ENCODE assay signal across 11 cellular contexts in the genomic region with DNA sequence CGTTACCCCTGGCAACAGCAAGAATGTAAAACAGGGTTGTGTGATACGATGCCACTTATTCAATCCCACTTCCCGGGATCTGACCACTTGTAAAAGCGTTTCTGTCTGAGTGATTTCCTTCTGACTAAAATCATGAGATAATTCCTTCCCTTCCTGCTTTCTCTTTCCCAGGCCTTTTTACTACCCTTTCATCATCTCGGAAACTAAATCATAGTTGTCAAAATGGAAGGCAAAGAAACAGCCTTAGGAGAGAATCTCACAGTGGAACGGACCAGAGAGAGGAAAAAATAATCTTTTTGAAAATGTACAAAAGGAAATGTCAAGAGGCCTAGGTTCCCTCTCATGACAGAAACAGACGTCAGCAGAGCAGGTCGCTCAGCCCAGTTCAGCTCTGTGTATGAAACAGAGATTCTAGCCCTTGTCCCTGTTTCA. TPM values are rescaled to one million over a fixed set of nuclear protein-coding genes. Genes with fewer than 3 reads are reported as not detected.
A peak's percentile ranks its signal among the peaks of the same experiment; 100 is the strongest.
DNase-seq lines count a peak whose midpoint lies in the region; ATAC-seq and TF ChIP-seq lines count a peak whose summit lies in the region.
"Had no signal": no experiment of that assay in that cellular context is flagged by ENCODE, and none has a peak within 500 bp of the region (broad histone marks: within the 10 kb centered on the region; RNA-seq: fewer than 3 reads in every experiment).

No MANE protein-coding gene starts in this region.

- H3K27ac ChIP-seq in coronary artery: peak overlapping the region; percentile 3 to 19
- H3K27ac ChIP-seq in tibial nerve: peak overlapping the region; percentile 64 to 86 (median 79)
- H3K27ac ChIP-seq: A549 had no signal

- no peak for TF ChIP-seq POLR2A in tibial nerve (IDR thresholded peaks at IDR 0.05)
- TF ChIP-seq POLR2A in lower leg skin (IDR thresholded peaks at IDR 0.05): no peak

- ATAC-seq in HG03159 (IDR thresholded peaks at IDR 0.05; ENCODE audit: unreplicated experiment): no peak
- ATAC-seq: A549 had no signal

- peak overlapping the region; percentile 4 for H3K4me3 ChIP-seq in coronary artery
- H3K4me3 ChIP-seq in tibial nerve: no peak overlapping the region
- H3K4me3 ChIP-seq in lower leg skin (ENCODE audit: low read depth, poor library complexity, severe bottlenecking): no peak overlapping the region
- H3K4me3 ChIP-seq: A549 had no signal

- WGBS in tibial nerve, 2 donors: 15 to 18% methylated on average over 8 of the region's 8 CpGs
- WGBS in lower leg skin, 2 donors: 45 to 47% methylated on average over 8 of the region's 8 CpGs

- no peak for TF ChIP-seq EP300 in tibial nerve (IDR thresholded peaks at IDR 0.05)

- DNase-seq in NCI-H2029 (lab: John Stamatoyannopoulos, UW) (peak; percentile 30), NCI-H2029 treated with DMSO at 0.1 percent for 48 hours (lab: John Stamatoyannopoulos, UW) (no peak), coronary artery (ENCODE audit: low spot score) (no peak), medulla oblongata (ENCODE audit: extremely low spot score) (peak; percentile 55), tibial nerve (ENCODE audit: low spot score in 2 of 2) (no peak), lower leg skin (ENCODE audit: low spot score in 2 of 2) (no peak), NCI-H146 (lab: John Stamatoyannopoulos, UW) (no peak)
- DNase-seq: Kasumi-1, SHP77 treated with DMSO at 0.1 percent for 48 hours had no signal

- no peaks in the 10 kb centered on the region for H3K36me3 ChIP-seq in tibial nerve

- H3K4me1 ChIP-seq in tibial nerve: peaks cover 0 to 71% (median 38%) of the 10 kb centered on the region in 4 donors
- H3K4me1 ChIP-seq: A549 had no signal

- TF ChIP-seq CTCF in coronary artery (IDR thresholded peaks at IDR 0.05) (no peak), tibial nerve (IDR thresholded peaks at IDR 0.05) (no peak), lower leg skin (IDR thresholded peaks at IDR 0.05) (no peak)

- intact Hi-C loops in lower leg skin (cut with DNase I; ENCODE audit: low total_unique reads): loop anchor here (1.0 kb wide), 1 partner anchor 21 kb away; no protein-coding TSS in a partner anchor

- H3K9me3 ChIP-seq in tibial nerve: no peaks in the 10 kb centered on the region
- H3K9me3 ChIP-seq: A549 had no signal

- H3K27me3 ChIP-seq in tibial nerve: no peaks in the 10 kb centered on the region

RNA-seq across cellular contexts. Expression of gene DIP2C, which starts 29.7 kb away (rescaled TPM):
- total RNA-seq in tibial nerve (10 to 100 TPM; 31.4 to 46.5 (median 36.0) TPM), lower leg skin (10 to 100 TPM in 3 of 4 donors, 1 to 10 TPM in 1; 6.2 to 14.7 (median 10.6) TPM)

Comparison
In these comparisons a context has a peak if more than half of its experiments do, and no peak if none do; other contexts are left out.
1. DNase-seq: peak in NCI-H2029 (single experiment) and medulla oblongata (single experiment); none in NCI-H2029 treated with DMSO at 0.1 percent for 48 hours (single experiment), coronary artery (single experiment), tibial nerve (0 of 2), lower leg skin (0 of 2) and NCI-H146 (single experiment).